ENCODE assay signal across 1 cellular context in the genomic region with DNA sequence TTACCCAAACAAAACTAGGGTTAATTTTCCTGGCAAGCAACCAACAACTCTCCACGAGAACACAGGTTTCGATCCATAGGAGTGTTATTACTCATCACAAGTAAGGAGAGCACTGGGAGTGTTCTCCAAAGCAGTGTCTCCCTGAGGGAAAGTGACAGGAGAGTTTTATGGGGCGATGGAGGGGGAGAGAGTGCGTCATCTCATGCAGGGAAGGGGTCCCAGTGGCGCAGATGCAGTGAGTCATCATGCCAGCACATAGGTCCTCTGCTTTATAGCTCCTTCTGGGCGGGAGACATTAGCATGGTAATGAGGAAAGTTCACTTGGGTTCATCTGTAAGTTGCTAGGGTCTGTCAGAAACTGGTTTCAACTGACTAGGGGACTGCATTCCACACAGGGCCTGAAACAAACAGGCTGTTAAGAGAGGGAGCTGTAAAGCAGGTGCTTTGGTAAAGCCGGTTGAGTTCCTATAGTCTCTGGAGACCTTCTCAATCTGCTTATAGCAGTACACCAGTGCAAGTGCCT.
TF ChIP-seq lines count a peak whose summit lies in the region.

No MANE protein-coding gene starts in this region.

TF ChIP-seq in HEK293, 187 proteins besides CTCF, POLR2A, EP300 and RAD21 (continued from another document and continues in another):
- TF ChIP-seq ZNF518A (tag by site-specific recombination; conservative IDR thresholded peaks at IDR 0.05; ENCODE audit: low read depth) (peak; percentile 64), ZNF416 (tag by site-specific recombination; IDR thresholded peaks at IDR 0.05) (no peak), RBAK (tag by site-specific recombination; IDR thresholded peaks at IDR 0.05) (no peak), ZNF560 (tag by site-specific recombination; IDR thresholded peaks at IDR 0.05; ENCODE audit: borderline replicate concordance) (no peak), ZNF585B (tag by site-specific recombination; IDR thresholded peaks at IDR 0.05) (no peak), ZNF658 (tag by site-specific recombination; IDR thresholded peaks at IDR 0.05) (no peak), ZNF121 (tag by site-specific recombination; IDR thresholded peaks at IDR 0.05) (no peak), ZNF274 (IDR thresholded peaks at IDR 0.05; ENCODE audit: low read length) (no peak), ZNF274 (tag by site-specific recombination; IDR thresholded peaks at IDR 0.05; ENCODE audit: borderline replicate concordance) (no peak), KLF17 (tag by site-specific recombination; IDR thresholded peaks at IDR 0.05) (peak; percentile 90), HOXC10 (CRISPR knock-in tag; IDR thresholded peaks at IDR 0.05) (no peak), ZNF214 (tag by site-specific recombination; IDR thresholded peaks at IDR 0.05; ENCODE audit: borderline replicate concordance) (no peak), ZNF280C (tag by site-specific recombination; IDR thresholded peaks at IDR 0.05) (no peak), ZNF629 (tag by site-specific recombination; IDR thresholded peaks at IDR 0.05) (peak; percentile 97), ZNF184 (tag by site-specific recombination; IDR thresholded peaks at IDR 0.05) (0 out of 2 replicates have a peak, but pooled peaks have one; percentile 17), ZNF433 (tag by site-specific recombination; IDR thresholded peaks at IDR 0.05; ENCODE audit: low read depth) (no peak), ZNF530 (tag by site-specific recombination; IDR thresholded peaks at IDR 0.05; ENCODE audit: low read depth) (no peak), ZNF324 (tag by site-specific recombination; IDR thresholded peaks at IDR 0.05) (peak; percentile 73; the same call in 1 of the 2 replicates), GFI1B (tag by site-specific recombination; IDR thresholded peaks at IDR 0.05) (0 out of 2 replicates have a peak, but pooled peaks have one; percentile 4), KLF16 (tag by site-specific recombination; IDR thresholded peaks at IDR 0.05) (no peak), ZNF529 (tag by site-specific recombination; IDR thresholded peaks at IDR 0.05; ENCODE audit: insufficient replicate concordance) (no peak), ZNF169 (tag by site-specific recombination; IDR thresholded peaks at IDR 0.05) (no peak), ZNF211 (tag by site-specific recombination; IDR thresholded peaks at IDR 0.05; ENCODE audit: low read depth) (no peak), KLF1 (tag by site-specific recombination; IDR thresholded peaks at IDR 0.05) (no peak), ZNF223 (tag by site-specific recombination; IDR thresholded peaks at IDR 0.05) (no peak), GLI4 (tag by site-specific recombination; IDR thresholded peaks at IDR 0.05) (no peak), REPIN1 (tag by site-specific recombination; IDR thresholded peaks at IDR 0.05; ENCODE audit: low read depth) (no peak), ZNF645 (tag by site-specific recombination; IDR thresholded peaks at IDR 0.05) (no peak), ZNF558 (tag by site-specific recombination; IDR thresholded peaks at IDR 0.05) (peak; percentile 78), PRDM10 (tag by site-specific recombination; IDR thresholded peaks at IDR 0.05) (peak; percentile 73), TCF7L2 (IDR thresholded peaks at IDR 0.05; ENCODE audit: borderline replicate concordance, low read depth, low read length) (no peak), ZNF501 (tag by site-specific recombination; IDR thresholded peaks at IDR 0.05) (peak; percentile 33; the same call in 1 of the 2 replicates), ZNF701 (tag by site-specific recombination; IDR thresholded peaks at IDR 0.05) (no peak), BCL11A (tag by site-specific recombination; IDR thresholded peaks at IDR 0.05; ENCODE audit: low read depth) (peak; percentile 90), ZNF660 (tag by site-specific recombination; IDR thresholded peaks at IDR 0.05) (peak; percentile 46; the same call in 1 of the 2 replicates), ZNF623 (tag by site-specific recombination; IDR thresholded peaks at IDR 0.05) (no peak), ZNF112 (tag by site-specific recombination; IDR thresholded peaks at IDR 0.05) (no peak)
- TF ChIP-seq, protein P1, sequence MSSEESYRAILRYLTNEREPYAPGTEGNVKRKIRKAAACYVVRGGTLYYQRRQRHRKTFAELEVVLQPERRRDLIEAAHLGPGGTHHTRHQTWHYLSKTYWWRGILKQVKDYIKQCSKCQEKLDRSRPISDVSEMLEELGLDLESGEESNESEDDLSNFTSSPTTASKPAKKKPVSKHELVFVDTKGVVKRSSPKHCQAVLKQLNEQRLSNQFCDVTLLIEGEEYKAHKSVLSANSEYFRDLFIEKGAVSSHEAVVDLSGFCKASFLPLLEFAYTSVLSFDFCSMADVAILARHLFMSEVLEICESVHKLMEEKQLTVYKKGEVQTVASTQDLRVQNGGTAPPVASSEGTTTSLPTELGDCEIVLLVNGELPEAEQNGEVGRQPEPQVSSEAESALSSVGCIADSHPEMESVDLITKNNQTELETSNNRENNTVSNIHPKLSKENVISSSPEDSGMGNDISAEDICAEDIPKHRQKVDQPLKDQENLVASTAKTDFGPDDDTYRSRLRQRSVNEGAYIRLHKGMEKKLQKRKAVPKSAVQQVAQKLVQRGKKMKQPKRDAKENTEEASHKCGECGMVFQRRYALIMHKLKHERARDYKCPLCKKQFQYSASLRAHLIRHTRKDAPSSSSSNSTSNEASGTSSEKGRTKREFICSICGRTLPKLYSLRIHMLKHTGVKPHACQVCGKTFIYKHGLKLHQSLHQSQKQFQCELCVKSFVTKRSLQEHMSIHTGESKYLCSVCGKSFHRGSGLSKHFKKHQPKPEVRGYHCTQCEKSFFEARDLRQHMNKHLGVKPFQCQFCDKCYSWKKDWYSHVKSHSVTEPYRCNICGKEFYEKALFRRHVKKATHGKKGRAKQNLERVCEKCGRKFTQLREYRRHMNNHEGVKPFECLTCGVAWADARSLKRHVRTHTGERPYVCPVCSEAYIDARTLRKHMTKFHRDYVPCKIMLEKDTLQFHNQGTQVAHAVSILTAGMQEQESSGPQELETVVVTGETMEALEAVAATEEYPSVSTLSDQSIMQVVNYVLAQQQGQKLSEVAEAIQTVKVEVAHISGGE (tag by site-specific recombination; conservative IDR thresholded peaks at IDR 0.05; ENCODE audit: low read depth) = no peak
- TF ChIP-seq, protein P2, sequence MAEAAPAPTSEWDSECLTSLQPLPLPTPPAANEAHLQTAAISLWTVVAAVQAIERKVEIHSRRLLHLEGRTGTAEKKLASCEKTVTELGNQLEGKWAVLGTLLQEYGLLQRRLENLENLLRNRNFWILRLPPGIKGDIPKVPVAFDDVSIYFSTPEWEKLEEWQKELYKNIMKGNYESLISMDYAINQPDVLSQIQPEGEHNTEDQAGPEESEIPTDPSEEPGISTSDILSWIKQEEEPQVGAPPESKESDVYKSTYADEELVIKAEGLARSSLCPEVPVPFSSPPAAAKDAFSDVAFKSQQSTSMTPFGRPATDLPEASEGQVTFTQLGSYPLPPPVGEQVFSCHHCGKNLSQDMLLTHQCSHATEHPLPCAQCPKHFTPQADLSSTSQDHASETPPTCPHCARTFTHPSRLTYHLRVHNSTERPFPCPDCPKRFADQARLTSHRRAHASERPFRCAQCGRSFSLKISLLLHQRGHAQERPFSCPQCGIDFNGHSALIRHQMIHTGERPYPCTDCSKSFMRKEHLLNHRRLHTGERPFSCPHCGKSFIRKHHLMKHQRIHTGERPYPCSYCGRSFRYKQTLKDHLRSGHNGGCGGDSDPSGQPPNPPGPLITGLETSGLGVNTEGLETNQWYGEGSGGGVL (tag by site-specific recombination; IDR thresholded peaks at IDR 0.05) = peak; percentile 96
